In the genomic region with DNA sequence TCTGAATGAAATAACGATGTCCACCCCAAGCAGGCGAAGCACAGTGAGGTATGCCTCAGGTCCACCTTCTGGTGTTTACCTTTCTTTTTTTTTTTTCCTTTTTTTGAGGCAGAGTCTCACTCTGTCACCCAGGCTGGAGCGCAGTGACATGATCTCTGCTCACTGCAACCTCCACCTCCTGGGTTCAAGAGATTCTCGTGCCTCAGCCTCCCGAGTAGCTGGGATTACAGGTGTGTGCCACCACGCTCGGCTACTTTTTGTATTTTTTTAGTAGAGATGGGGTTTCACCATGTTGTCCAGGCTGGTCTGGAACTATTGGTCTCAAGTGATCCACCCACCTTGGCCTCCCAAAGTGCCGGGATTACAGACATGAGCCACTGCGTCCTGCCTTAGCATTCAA, we compare ENCODE assay signal across 9 cellular contexts. TPM values are rescaled to one million over a fixed set of nuclear protein-coding genes. Genes with fewer than 3 reads are reported as not detected.
"Had no signal": no experiment of that assay in that cellular context is flagged by ENCODE, and none has a peak within 500 bp of the region (broad histone marks: within the 10 kb centered on the region; RNA-seq: fewer than 3 reads in every experiment).

No MANE protein-coding gene starts in this region.

RNA-seq across cellular contexts. Expression of a gene that starts 38.2 kb away (rescaled TPM):
- total RNA-seq: left lobe of liver; liver; mesenteric fat pad; myocyte; naive thymus-derived CD4-positive, alpha-beta T cell; natural killer cell treated with Interleukin-12 subunit alpha and Interleukin-12 subunit beta and Interleukin-15 and Interleukin-18, amount 100 ng/mL, for 72 hours; omental fat pad; spleen had no signal
- polyA plus RNA-seq: liver; naive thymus-derived CD4-positive, alpha-beta T cell; neural cell had no signal
